1 cellular context compared by ENCODE assay signal in the genomic region with DNA sequence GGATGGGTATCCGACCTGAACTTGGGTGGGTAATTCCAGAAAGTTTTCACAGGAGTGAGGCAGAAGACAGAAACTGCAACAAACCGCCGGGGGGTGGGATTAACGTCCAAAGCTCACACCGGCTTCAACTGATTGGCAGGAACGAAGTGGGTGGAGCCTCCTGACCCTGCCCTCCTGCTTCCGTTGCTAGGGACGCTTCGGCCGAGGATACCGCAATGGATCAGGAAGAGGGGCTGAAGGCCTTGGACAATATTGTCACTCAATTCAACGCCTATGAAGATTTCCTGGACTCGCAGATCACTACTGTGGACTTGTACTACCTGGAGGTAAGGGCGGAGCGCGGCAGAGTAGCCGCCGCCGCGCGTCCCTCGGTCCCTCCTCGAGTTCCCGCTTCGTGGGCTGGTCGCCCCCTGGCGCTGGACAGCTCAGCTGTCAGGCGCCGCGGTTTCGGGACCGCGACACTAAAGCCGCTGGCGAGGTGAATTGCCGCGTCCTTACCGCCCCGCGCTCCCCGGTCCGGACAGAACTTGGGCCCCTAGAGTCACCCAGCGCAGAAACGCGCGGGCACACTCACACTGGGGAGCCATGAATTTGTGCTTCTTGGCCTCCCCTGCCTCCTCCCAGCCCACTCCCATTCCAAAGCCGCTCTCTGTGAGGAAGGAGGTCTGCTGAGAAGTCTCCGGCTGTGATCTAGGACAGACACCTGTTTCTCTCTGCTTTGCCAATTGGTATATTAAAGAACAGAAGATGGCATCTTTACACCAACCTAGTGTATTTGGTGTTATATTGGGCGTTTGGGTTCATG.
TF ChIP-seq lines count a peak whose summit lies in the region.

A gene (plus strand): TSS at position 177 of the 805 bp plus-strand sequence.

TF ChIP-seq in HepG2, 621 proteins besides CTCF, POLR2A, EP300 and RAD21 (continued from another document and continues in another):
- TF ChIP-seq, protein P1, sequence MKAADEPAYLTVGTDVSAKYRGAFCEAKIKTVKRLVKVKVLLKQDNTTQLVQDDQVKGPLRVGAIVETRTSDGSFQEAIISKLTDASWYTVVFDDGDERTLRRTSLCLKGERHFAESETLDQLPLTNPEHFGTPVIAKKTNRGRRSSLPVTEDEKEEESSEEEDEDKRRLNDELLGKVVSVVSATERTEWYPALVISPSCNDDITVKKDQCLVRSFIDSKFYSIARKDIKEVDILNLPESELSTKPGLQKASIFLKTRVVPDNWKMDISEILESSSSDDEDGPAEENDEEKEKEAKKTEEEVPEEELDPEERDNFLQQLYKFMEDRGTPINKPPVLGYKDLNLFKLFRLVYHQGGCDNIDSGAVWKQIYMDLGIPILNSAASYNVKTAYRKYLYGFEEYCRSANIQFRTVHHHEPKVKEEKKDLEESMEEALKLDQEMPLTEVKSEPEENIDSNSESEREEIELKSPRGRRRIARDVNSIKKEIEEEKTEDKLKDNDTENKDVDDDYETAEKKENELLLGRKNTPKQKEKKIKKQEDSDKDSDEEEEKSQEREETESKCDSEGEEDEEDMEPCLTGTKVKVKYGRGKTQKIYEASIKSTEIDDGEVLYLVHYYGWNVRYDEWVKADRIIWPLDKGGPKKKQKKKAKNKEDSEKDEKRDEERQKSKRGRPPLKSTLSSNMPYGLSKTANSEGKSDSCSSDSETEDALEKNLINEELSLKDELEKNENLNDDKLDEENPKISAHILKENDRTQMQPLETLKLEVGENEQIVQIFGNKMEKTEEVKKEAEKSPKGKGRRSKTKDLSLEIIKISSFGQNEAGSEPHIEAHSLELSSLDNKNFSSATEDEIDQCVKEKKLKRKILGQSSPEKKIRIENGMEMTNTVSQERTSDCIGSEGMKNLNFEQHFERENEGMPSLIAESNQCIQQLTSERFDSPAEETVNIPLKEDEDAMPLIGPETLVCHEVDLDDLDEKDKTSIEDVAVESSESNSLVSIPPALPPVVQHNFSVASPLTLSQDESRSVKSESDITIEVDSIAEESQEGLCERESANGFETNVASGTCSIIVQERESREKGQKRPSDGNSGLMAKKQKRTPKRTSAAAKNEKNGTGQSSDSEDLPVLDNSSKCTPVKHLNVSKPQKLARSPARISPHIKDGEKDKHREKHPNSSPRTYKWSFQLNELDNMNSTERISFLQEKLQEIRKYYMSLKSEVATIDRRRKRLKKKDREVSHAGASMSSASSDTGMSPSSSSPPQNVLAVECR (CRISPR knock-in tag; IDR thresholded peaks at IDR 0.05; ENCODE audit: borderline replicate concordance), result peak; percentile 92
- peak; percentile 56; the same call in 1 of the 2 replicates for TF ChIP-seq SPEN (CRISPR knock-in tag; IDR thresholded peaks at IDR 0.05; ENCODE audit: low read depth)
- TF ChIP-seq KLF12 (CRISPR knock-in tag; IDR thresholded peaks at IDR 0.05; ENCODE audit: borderline replicate concordance), result no peak
- TF ChIP-seq, protein P2, sequence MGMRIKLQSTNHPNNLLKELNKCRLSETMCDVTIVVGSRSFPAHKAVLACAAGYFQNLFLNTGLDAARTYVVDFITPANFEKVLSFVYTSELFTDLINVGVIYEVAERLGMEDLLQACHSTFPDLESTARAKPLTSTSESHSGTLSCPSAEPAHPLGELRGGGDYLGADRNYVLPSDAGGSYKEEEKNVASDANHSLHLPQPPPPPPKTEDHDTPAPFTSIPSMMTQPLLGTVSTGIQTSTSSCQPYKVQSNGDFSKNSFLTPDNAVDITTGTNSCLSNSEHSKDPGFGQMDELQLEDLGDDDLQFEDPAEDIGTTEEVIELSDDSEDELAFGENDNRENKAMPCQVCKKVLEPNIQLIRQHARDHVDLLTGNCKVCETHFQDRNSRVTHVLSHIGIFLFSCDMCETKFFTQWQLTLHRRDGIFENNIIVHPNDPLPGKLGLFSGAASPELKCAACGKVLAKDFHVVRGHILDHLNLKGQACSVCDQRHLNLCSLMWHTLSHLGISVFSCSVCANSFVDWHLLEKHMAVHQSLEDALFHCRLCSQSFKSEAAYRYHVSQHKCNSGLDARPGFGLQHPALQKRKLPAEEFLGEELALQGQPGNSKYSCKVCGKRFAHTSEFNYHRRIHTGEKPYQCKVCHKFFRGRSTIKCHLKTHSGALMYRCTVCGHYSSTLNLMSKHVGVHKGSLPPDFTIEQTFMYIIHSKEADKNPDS (CRISPR knock-in tag; IDR thresholded peaks at IDR 0.05), result no peak
- peak in 1 of 2 experiments; percentile 22; a peak in 1 of 4 replicates for TF ChIP-seq KLF16 (CRISPR knock-in tag; IDR thresholded peaks at IDR 0.05)
- no peak; the same call in 2 of the 3 replicates for TF ChIP-seq MXI1 (IDR thresholded peaks at IDR 0.05; ENCODE audit: borderline replicate concordance, low read depth, low read length)
- TF ChIP-seq ZNF460 (CRISPR knock-in tag; IDR thresholded peaks at IDR 0.05; ENCODE audit: borderline replicate concordance), result no peak
- TF ChIP-seq ZNF839 (CRISPR knock-in tag; IDR thresholded peaks at IDR 0.05; ENCODE audit: borderline replicate concordance), result no peak
- TF ChIP-seq ZNF232 (CRISPR knock-in tag; IDR thresholded peaks at IDR 0.05; ENCODE audit: borderline replicate concordance), result 0 out of 2 replicates have a peak, but pooled peaks have one; percentile 34
- TF ChIP-seq, protein P3, sequence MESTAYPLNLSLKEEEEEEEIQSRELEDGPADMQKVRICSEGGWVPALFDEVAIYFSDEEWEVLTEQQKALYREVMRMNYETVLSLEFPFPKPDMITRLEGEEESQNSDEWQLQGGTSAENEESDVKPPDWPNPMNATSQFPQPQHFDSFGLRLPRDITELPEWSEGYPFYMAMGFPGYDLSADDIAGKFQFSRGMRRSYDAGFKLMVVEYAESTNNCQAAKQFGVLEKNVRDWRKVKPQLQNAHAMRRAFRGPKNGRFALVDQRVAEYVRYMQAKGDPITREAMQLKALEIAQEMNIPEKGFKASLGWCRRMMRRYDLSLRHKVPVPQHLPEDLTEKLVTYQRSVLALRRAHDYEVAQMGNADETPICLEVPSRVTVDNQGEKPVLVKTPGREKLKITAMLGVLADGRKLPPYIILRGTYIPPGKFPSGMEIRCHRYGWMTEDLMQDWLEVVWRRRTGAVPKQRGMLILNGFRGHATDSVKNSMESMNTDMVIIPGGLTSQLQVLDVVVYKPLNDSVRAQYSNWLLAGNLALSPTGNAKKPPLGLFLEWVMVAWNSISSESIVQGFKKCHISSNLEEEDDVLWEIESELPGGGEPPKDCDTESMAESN (CRISPR knock-in tag; conservative IDR thresholded peaks at IDR 0.05), result 0 out of 2 replicates have a peak, but pooled peaks have one; percentile 59
- no peak for TF ChIP-seq SP140L (CRISPR knock-in tag; IDR thresholded peaks at IDR 0.05; ENCODE audit: borderline replicate concordance)
- peak; percentile 53; the same call in 1 of the 2 replicates for TF ChIP-seq MTF2 (CRISPR knock-in tag; IDR thresholded peaks at IDR 0.05; ENCODE audit: borderline replicate concordance)
- TF ChIP-seq, protein P4, sequence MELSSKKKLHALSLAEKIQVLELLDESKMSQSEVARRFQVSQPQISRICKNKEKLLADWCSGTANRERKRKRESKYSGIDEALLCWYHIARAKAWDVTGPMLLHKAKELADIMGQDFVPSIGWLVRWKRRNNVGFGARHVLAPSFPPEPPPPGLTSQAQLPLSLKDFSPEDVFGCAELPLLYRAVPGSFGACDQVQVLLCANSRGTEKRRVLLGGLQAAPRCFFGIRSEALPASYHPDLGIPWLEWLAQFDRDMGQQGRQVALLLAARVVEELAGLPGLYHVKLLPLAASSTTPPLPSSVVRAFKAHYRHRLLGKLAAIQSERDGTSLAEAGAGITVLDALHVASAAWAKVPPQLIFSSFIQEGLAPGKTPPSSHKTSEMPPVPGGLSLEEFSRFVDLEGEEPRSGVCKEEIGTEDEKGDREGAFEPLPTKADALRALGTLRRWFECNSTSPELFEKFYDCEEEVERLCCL (CRISPR knock-in tag; IDR thresholded peaks at IDR 0.05; ENCODE audit: borderline replicate concordance), result no peak
- TF ChIP-seq, protein P5, sequence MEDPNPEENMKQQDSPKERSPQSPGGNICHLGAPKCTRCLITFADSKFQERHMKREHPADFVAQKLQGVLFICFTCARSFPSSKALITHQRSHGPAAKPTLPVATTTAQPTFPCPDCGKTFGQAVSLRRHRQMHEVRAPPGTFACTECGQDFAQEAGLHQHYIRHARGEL (CRISPR knock-in tag; IDR thresholded peaks at IDR 0.05), result no peak
- TF ChIP-seq, protein P6, sequence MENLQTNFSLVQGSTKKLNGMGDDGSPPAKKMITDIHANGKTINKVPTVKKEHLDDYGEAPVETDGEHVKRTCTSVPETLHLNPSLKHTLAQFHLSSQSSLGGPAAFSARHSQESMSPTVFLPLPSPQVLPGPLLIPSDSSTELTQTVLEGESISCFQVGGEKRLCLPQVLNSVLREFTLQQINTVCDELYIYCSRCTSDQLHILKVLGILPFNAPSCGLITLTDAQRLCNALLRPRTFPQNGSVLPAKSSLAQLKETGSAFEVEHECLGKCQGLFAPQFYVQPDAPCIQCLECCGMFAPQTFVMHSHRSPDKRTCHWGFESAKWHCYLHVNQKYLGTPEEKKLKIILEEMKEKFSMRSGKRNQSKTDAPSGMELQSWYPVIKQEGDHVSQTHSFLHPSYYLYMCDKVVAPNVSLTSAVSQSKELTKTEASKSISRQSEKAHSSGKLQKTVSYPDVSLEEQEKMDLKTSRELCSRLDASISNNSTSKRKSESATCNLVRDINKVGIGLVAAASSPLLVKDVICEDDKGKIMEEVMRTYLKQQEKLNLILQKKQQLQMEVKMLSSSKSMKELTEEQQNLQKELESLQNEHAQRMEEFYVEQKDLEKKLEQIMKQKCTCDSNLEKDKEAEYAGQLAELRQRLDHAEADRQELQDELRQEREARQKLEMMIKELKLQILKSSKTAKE (CRISPR knock-in tag; IDR thresholded peaks at IDR 0.05; ENCODE audit: borderline replicate concordance), result no peak
- TF ChIP-seq SAP130 (CRISPR knock-in tag; IDR thresholded peaks at IDR 0.05; ENCODE audit: low read depth), result peak; percentile 91
- TF ChIP-seq CHCHD3 (CRISPR knock-in tag; IDR thresholded peaks at IDR 0.05), result no peak
- TF ChIP-seq, protein P7, sequence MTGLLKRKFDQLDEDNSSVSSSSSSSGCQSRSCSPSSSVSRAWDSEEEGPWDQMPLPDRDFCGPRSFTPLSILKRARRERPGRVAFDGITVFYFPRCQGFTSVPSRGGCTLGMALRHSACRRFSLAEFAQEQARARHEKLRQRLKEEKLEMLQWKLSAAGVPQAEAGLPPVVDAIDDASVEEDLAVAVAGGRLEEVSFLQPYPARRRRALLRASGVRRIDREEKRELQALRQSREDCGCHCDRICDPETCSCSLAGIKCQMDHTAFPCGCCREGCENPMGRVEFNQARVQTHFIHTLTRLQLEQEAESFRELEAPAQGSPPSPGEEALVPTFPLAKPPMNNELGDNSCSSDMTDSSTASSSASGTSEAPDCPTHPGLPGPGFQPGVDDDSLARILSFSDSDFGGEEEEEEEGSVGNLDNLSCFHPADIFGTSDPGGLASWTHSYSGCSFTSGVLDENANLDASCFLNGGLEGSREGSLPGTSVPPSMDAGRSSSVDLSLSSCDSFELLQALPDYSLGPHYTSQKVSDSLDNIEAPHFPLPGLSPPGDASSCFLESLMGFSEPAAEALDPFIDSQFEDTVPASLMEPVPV (CRISPR knock-in tag; IDR thresholded peaks at IDR 0.05), result 0 out of 2 replicates have a peak, but pooled peaks have one; percentile 0
- TF ChIP-seq ZBTB38 (CRISPR knock-in tag; IDR thresholded peaks at IDR 0.05), result 0 out of 2 replicates have a peak, but pooled peaks have one; percentile 15
- no peak for TF ChIP-seq ZNF713 (CRISPR knock-in tag; IDR thresholded peaks at IDR 0.05)
- no peak for TF ChIP-seq POLR2G (IDR thresholded peaks at IDR 0.05; ENCODE audit: low read depth, low read length)
- TF ChIP-seq ETV5 (CRISPR knock-in tag; IDR thresholded peaks at IDR 0.05; ENCODE audit: borderline replicate concordance), result no peak
- TF ChIP-seq KDM3A (CRISPR knock-in tag; IDR thresholded peaks at IDR 0.05; ENCODE audit: low read depth), result peak; percentile 48; the same call in 1 of the 2 replicates
- TF ChIP-seq PPARG (CRISPR knock-in tag; conservative IDR thresholded peaks at IDR 0.05), result no peak
- TF ChIP-seq ZNF225 (CRISPR knock-in tag; IDR thresholded peaks at IDR 0.05), result 0 out of 2 replicates have a peak, but pooled peaks have one; percentile 82
- TF ChIP-seq, protein P8, sequence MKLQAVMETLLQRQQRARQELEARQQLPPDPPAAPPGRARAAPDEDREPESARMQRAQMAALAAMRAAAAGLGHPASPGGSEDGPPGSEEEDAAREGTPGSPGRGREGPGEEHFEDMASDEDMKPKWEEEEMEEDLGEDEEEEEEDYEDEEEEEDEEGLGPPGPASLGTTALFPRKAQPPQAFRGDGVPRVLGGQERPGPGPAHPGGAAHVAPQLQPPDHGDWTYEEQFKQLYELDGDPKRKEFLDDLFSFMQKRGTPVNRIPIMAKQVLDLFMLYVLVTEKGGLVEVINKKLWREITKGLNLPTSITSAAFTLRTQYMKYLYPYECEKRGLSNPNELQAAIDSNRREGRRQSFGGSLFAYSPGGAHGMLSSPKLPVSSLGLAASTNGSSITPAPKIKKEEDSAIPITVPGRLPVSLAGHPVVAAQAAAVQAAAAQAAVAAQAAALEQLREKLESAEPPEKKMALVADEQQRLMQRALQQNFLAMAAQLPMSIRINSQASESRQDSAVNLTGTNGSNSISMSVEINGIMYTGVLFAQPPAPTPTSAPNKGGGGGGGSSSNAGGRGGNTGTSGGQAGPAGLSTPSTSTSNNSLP (IDR thresholded peaks at IDR 0.05; ENCODE audit: low read depth, low read length), result no peak
- TF ChIP-seq RFX3 (CRISPR knock-in tag; IDR thresholded peaks at IDR 0.05), result peak; percentile 88
- TF ChIP-seq, protein P9, sequence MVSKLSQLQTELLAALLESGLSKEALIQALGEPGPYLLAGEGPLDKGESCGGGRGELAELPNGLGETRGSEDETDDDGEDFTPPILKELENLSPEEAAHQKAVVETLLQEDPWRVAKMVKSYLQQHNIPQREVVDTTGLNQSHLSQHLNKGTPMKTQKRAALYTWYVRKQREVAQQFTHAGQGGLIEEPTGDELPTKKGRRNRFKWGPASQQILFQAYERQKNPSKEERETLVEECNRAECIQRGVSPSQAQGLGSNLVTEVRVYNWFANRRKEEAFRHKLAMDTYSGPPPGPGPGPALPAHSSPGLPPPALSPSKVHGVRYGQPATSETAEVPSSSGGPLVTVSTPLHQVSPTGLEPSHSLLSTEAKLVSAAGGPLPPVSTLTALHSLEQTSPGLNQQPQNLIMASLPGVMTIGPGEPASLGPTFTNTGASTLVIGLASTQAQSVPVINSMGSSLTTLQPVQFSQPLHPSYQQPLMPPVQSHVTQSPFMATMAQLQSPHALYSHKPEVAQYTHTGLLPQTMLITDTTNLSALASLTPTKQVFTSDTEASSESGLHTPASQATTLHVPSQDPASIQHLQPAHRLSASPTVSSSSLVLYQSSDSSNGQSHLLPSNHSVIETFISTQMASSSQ (IDR thresholded peaks at IDR 0.05; ENCODE audit: low read depth), result no peak
- TF ChIP-seq, protein P9 (CRISPR knock-in tag; IDR thresholded peaks at IDR 0.05; ENCODE audit: borderline replicate concordance), result no peak
